Comparison of ENCODE assay signal across 22 cellular contexts in genomic region chr15:66648588-66648987, GRCh38. TPM values are rescaled to one million over a fixed set of nuclear protein-coding genes. Genes with fewer than 3 reads are reported as not detected.
"Had no signal": no experiment of that assay in that cellular context is flagged by ENCODE, and none has a peak within 500 bp of the region (broad histone marks: within the 10 kb centered on the region; RNA-seq: fewer than 3 reads in every experiment).

No MANE protein-coding gene starts in this region.

- H3K4me3 Mint-ChIP-seq: IgD-negative memory B cell had no signal

- H3K9ac ChIP-seq: KMS-11 had no signal

- H3K27ac Mint-ChIP-seq: IgD-negative memory B cell had no signal

- H3K4me3 ChIP-seq: K562, SJCRH30 had no signal

- H3K4me2 ChIP-seq: KMS-11 had no signal

- H3K36me3 Mint-ChIP-seq: IgD-negative memory B cell had no signal

- DNase-seq: Kasumi-1, MM.1S, NCI-H1092 treated with DMSO at 0.1 percent for 48 hours, NCI-H1436, NCI-H187, NCI-H2029, NCI-H2081 treated with DMSO at 0.1 percent for 48 hours, NCI-H2171, NCI-H226, NCI-H446, NCI-H510A, NCI-H524 treated with DMSO at 0.1 percent for 48 hours, NCI-H69, NCI-H774, RPMI8226, SHP77 treated with DMSO at 0.1 percent for 48 hours, SJCRH30, SW 1271 had no signal

- ATAC-seq: K562 had no signal

- H3K27ac ChIP-seq: HL-60, KMS-11, SJCRH30 had no signal

- H3K9me3 Mint-ChIP-seq: IgD-negative memory B cell had no signal

- H3K36me3 ChIP-seq: SJCRH30 had no signal

- H3K9me3 ChIP-seq: SJCRH30 had no signal

RNA-seq across cellular contexts. Expression of gene SMAD6, which starts 53.4 kb away (rescaled TPM):
- polyA plus RNA-seq: IgD-negative memory B cell had no signal
